In the genomic region with DNA sequence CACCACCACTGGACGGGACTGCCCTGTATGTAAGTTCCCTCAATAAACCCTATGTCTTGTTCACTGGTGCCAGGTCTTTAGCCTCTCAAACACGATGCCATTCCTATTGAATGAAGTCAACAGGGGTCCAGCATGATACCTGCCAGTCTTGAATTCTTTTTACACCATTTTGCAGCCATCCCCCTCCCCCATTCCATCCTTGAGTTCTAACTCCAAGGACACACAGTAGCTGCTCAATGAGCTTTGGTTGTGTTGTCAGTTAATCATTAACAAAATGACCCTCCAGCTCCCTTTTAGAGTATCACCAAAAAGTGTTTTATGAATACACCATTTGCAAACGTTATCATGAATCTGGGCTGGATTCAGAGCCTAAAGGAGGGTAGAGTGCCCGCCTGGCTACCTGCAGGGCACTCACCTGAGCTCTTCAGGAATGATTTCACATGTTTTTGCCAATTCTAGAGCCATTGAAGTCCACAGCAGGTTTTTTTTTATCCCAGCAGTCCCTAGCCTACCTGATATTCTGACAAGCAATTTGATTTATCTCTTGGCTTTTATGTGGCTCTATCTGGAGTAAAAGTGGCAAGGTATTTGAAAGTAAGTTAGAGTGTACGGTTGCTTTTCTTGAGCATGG, we compare ENCODE assay signal across 18 cellular contexts.
"Had no signal": no experiment of that assay in that cellular context is flagged by ENCODE, and none has a peak within 500 bp of the region (broad histone marks: within the 10 kb centered on the region; RNA-seq: fewer than 3 reads in every experiment).

No MANE protein-coding gene starts in this region.

- FAIRE-seq: small intestine, TTC549 had no signal

- H3K27me3 ChIP-seq: ascending aorta, breast epithelium, gastroesophageal sphincter, heart right ventricle had no signal

- H3K27ac ChIP-seq: ascending aorta, breast epithelium, gastroesophageal sphincter, heart right ventricle, prostate gland, thoracic aorta had no signal

- H3K36me3 ChIP-seq: ascending aorta, breast epithelium, gastroesophageal sphincter, heart right ventricle, prostate gland, thoracic aorta had no signal

- DNase-seq: activated CD4-positive, alpha-beta T cell treated with anti-CD3 and anti-CD28 coated beads, Interleukin-2, amount 50 U/mL, for 4 hours; activated gamma-delta T cell; cerebellar nuclear complex; cortex of kidney; heart right ventricle; immature natural killer cell; occipital lobe; right cardiac atrium; small intestine; stimulated activated CD4-positive, alpha-beta T cell treated with anti-CD3 and anti-CD28 coated beads, Interleukin-4, amount 100 ng/mL, for 1 hour had no signal

- ATAC-seq: esophagus mucosa, gastroesophageal sphincter, heart right ventricle, right cardiac atrium had no signal

- H3K9me3 ChIP-seq: ascending aorta, breast epithelium, gastroesophageal sphincter, heart right ventricle, prostate gland, thoracic aorta had no signal

- H3K4me1 ChIP-seq: ascending aorta, breast epithelium, gastroesophageal sphincter, heart right ventricle, prostate gland had no signal

- H3K4me3 ChIP-seq: ascending aorta, breast epithelium, gastroesophageal sphincter, heart right ventricle, lung, prostate gland, thoracic aorta had no signal
